Comparison of ENCODE assay signal across 29 cellular contexts in the genomic region with DNA sequence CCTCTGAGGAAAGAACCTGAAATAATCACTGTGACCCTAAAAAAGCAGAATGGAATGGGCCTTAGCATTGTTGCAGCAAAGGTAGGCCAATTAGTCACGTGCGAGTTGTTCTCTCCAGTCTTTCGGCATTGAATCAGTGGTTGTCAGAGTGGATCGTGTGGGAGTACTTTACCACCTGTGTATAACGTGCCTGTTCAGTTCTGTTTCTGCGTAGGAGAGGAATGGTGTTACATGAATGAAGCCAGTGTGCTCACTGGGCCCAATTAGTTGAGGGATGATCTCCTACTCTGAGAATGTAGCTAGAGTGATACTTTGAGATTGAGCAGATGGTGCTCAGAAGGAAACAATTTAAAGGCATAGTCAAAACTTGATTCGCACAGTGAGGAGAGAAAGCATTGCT.
DNase-seq lines count a peak whose midpoint lies in the region; ATAC-seq and TF ChIP-seq lines count a peak whose summit lies in the region.
"Had no signal": no experiment of that assay in that cellular context is flagged by ENCODE, and none has a peak within 500 bp of the region (broad histone marks: within the 10 kb centered on the region; RNA-seq: fewer than 3 reads in every experiment).

No MANE protein-coding gene starts in this region.

- H3K27ac ChIP-seq in upper lobe of right lung = no peak overlapping the region
- no peak overlapping the region for H3K27ac ChIP-seq in brain microvascular endothelial cell
- H3K27ac ChIP-seq: ascending aorta, stomach, tibial nerve, WERI-Rb-1 had no signal

- CTCF ChIA-PET in BJ (lab: Yijun Ruan, JAX) = interaction anchor here (0.9 kb wide), 1 partner anchor 10 kb away, joined by 3 read pairs; no protein-coding TSS in a partner anchor

- peak; percentile 47 for DNase-seq in BJ (ENCODE audit: low read depth)
- DNase-seq in kidney glomerular epithelial cell (lab: John Stamatoyannopoulos, UW) = peak; percentile 83
- no peak for DNase-seq in upper lobe of right lung
- no peak for DNase-seq in HAP-1 (ENCODE audit: low spot score in 2 of 2)
- no peak for DNase-seq in NCI-H2107 (lab: John Stamatoyannopoulos, UW)
- DNase-seq in brain microvascular endothelial cell = no peak
- DNase-seq: activated CD4-positive, alpha-beta T cell treated with anti-CD3 and anti-CD28 coated beads, Interleukin-2, amount 10 ng/mL, durations not matched to agents 24 days and 14 days; activated effector memory CD4-positive, alpha-beta T cell treated with anti-CD3 and anti-CD28 coated beads, Interleukin-2, amount 50 U/mL, for 16 hours; activated naive CD8-positive, alpha-beta T cell treated with anti-CD3 and anti-CD28 coated beads for 36 hours; activated T-cell treated with anti-CD3 and anti-CD28 coated beads, Interleukin-2, amount 50 U/mL, for 1 hour; CD8-positive, alpha-beta memory T cell; GOT3; midbrain; naive thymus-derived CD4-positive, alpha-beta T cell; NCI-H1092; NCI-H187; NCI-H2227 treated with DMSO at 0.1 percent for 48 hours; occipital lobe; stimulated activated CD4-positive, alpha-beta T cell treated with anti-CD3 and anti-CD28 coated beads, Interleukin-1b, Interleukin-23, amount 100 ng/mL, for 48 hours; stomach; SW 1271; T-helper 9 cell; WERI-Rb-1 had no signal

- H3K4me1 Mint-ChIP-seq in brain = peaks cover 12% of the 10 kb centered on the region
- H3K4me1 Mint-ChIP-seq: activated CD4-positive, alpha-beta T cell treated with anti-CD3 and anti-CD28 coated beads, Interleukin-2, amount 10 ng/mL, durations not matched to agents 24 days and 14 days; activated naive CD8-positive, alpha-beta T cell treated with anti-CD3 and anti-CD28 coated beads for 36 hours; B cell; CD8-positive, alpha-beta memory T cell; IgD-negative memory B cell; naive thymus-derived CD4-positive, alpha-beta T cell had no signal

- H3K27me3 ChIP-seq in BJ (ENCODE audit: control insufficient read depth, insufficient read depth, low read length) = no peaks in the 10 kb centered on the region
- no peaks in the 10 kb centered on the region for H3K27me3 ChIP-seq in upper lobe of right lung
- no peaks in the 10 kb centered on the region for H3K27me3 ChIP-seq in HAP-1 (ENCODE audit: low read depth)
- H3K27me3 ChIP-seq in brain microvascular endothelial cell (replicated peaks) = no peaks in the 10 kb centered on the region
- H3K27me3 ChIP-seq: ascending aorta, stomach, tibial nerve had no signal

- intact Hi-C loops in upper lobe of right lung (cut with DNase I) = no loop called here

- H3K4me1 ChIP-seq in upper lobe of right lung (no peaks in the 10 kb centered on the region), HAP-1 (no peaks in the 10 kb centered on the region; the same call in 1 of the 2 replicates)
- H3K4me1 ChIP-seq: ascending aorta, stomach had no signal

- H3K27ac Mint-ChIP-seq in brain = peak overlapping the region in 3 of 5 experiments; percentile 17 to 39 (median 19)
- H3K27ac Mint-ChIP-seq: activated CD4-positive, alpha-beta T cell treated with anti-CD3 and anti-CD28 coated beads, Interleukin-2, amount 10 ng/mL, durations not matched to agents 24 days and 14 days; activated naive CD8-positive, alpha-beta T cell treated with anti-CD3 and anti-CD28 coated beads for 36 hours; B cell; CD8-positive, alpha-beta memory T cell; IgD-negative memory B cell; naive thymus-derived CD4-positive, alpha-beta T cell had no signal

- no peaks in the 10 kb centered on the region for H3K9me3 Mint-ChIP-seq in brain
- H3K9me3 Mint-ChIP-seq: activated CD4-positive, alpha-beta T cell treated with anti-CD3 and anti-CD28 coated beads, Interleukin-2, amount 10 ng/mL, durations not matched to agents 24 days and 14 days; activated naive CD8-positive, alpha-beta T cell treated with anti-CD3 and anti-CD28 coated beads for 36 hours; CD8-positive, alpha-beta memory T cell; IgD-negative memory B cell; naive thymus-derived CD4-positive, alpha-beta T cell had no signal

- H3K36me3 Mint-ChIP-seq in brain = peaks cover 76% of the 10 kb centered on the region
- H3K36me3 Mint-ChIP-seq: naive thymus-derived CD4-positive, alpha-beta T cell had no signal

- H3K36me3 ChIP-seq in BJ (ENCODE audit: control insufficient read depth, insufficient read depth, low read length) (peaks cover 3% of the 10 kb centered on the region), upper lobe of right lung (peaks cover 86% of the 10 kb centered on the region), HAP-1 (replicated peaks) (peaks cover 36% of the 10 kb centered on the region), brain microvascular endothelial cell (replicated peaks) (no peaks in the 10 kb centered on the region)

- POLR2A ChIA-PET in BJ (lab: Charles Lee) = interaction anchor here (0.6 kb wide), 1 partner anchor 15 kb away, joined by 3 read pairs; no protein-coding TSS in a partner anchor

- in situ Hi-C loops in HAP-1 (cut with MboI; ENCODE audit: low sequenced_read_pairs) (no loop called here), brain microvascular endothelial cell (cut with HindIII; ENCODE audit: low pct_ligation_motif_present, low sequenced_read_pairs) (no loop called here)

- ATAC-seq in upper lobe of right lung = peak; percentile 56
- ATAC-seq: naive thymus-derived CD4-positive, alpha-beta T cell had no signal

- no peaks in the 10 kb centered on the region for H3K9me3 ChIP-seq in upper lobe of right lung
- no peaks in the 10 kb centered on the region; the same call in 1 of the 2 replicates for H3K9me3 ChIP-seq in HAP-1
- H3K9me3 ChIP-seq: ascending aorta, stomach, tibial nerve had no signal

- H3K4me3 Mint-ChIP-seq in brain = no peak overlapping the region
- H3K4me3 Mint-ChIP-seq: activated CD4-positive, alpha-beta T cell treated with anti-CD3 and anti-CD28 coated beads, Interleukin-2, amount 10 ng/mL, durations not matched to agents 24 days and 14 days; activated naive CD8-positive, alpha-beta T cell treated with anti-CD3 and anti-CD28 coated beads for 36 hours; B cell; CD8-positive, alpha-beta memory T cell; IgD-negative memory B cell; naive thymus-derived CD4-positive, alpha-beta T cell had no signal

- no peak overlapping the region for H3K4me3 ChIP-seq in BJ (ENCODE audit: low read depth, low read length)
- no peak overlapping the region for H3K4me3 ChIP-seq in upper lobe of right lung
- H3K4me3 ChIP-seq in HAP-1 = no peak overlapping the region
- H3K4me3 ChIP-seq in brain microvascular endothelial cell (ENCODE audit: low read depth, low read length) = no peak overlapping the region
- H3K4me3 ChIP-seq: ascending aorta, skin epidermis, stomach, tibial nerve had no signal

- no peaks in the 10 kb centered on the region for H3K27me3 Mint-ChIP-seq in brain
- H3K27me3 Mint-ChIP-seq: activated CD4-positive, alpha-beta T cell treated with anti-CD3 and anti-CD28 coated beads, Interleukin-2, amount 10 ng/mL, durations not matched to agents 24 days and 14 days; activated naive CD8-positive, alpha-beta T cell treated with anti-CD3 and anti-CD28 coated beads for 36 hours; B cell; IgD-negative memory B cell; naive thymus-derived CD4-positive, alpha-beta T cell had no signal

- TF ChIP-seq CTCF in BJ (IDR thresholded peaks at IDR 0.05; ENCODE audit: insufficient read depth, low read depth, low read length) (no peak), brain (conservative IDR thresholded peaks at IDR 0.05) (no peak), upper lobe of right lung (IDR thresholded peaks at IDR 0.05) (no peak), brain microvascular endothelial cell (IDR thresholded peaks at IDR 0.05; ENCODE audit: low read depth, low read length, missing control alignments) (no peak)

Comparison
In these comparisons a context has a peak if more than half of its experiments do, and no peak if none do; other contexts are left out.
1. DNase-seq: peak in BJ (single experiment) and kidney glomerular epithelial cell (single experiment); none in upper lobe of right lung (single experiment), HAP-1 (0 of 2), NCI-H2107 (single experiment) and brain microvascular endothelial cell (single experiment).